33 cellular contexts compared by ENCODE assay signal in the genomic region with DNA sequence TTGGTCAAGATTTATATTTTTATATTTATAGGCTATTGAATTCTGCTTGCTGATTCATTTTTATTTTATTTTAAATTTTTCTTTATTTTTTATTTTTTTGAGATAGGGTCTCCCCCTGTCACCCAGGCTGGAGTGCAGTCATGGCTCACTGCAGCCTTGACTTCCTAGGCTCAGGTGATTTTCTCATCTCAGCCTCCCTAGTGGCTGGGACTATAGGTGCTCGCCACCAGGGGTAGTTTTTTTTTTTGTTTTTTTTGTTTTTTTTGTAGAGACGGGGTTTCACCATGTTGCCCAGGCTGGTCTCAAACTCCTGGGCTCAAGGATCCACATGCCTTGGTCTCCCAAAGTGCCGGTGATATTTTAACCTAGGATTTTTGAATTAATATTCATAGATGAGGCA. TPM values are rescaled to one million over a fixed set of nuclear protein-coding genes. Genes with fewer than 3 reads are reported as not detected.
"Had no signal": no experiment of that assay in that cellular context is flagged by ENCODE, and none has a peak within 500 bp of the region (broad histone marks: within the 10 kb centered on the region; RNA-seq: fewer than 3 reads in every experiment).

No MANE protein-coding gene starts in this region.

- H3K4me3 ChIP-seq: colonic mucosa, esophagus muscularis mucosa, gastroesophageal sphincter, heart right ventricle, lung, psoas muscle, sigmoid colon, stomach, thyroid gland, upper lobe of right lung, uterus had no signal

- DNase-seq: colonic mucosa; effector CD8-positive, alpha-beta T cell; foreskin keratinocyte; heart right ventricle; hippocampal formation; immature natural killer cell; naive thymus-derived CD8-positive, alpha-beta T cell; nephron progenitor cell; nucleus accumbens; psoas muscle; right cardiac atrium; sigmoid colon; stimulated activated CD4-positive, alpha-beta T cell treated with anti-CD3 and anti-CD28 coated beads, Interleukin-2, amount 100 ng/mL, for 24 hours; stimulated activated CD4-positive, alpha-beta T cell treated with anti-CD3 and anti-CD28 coated beads, Interleukin-4, amount 100 ng/mL, for 24 hours; stimulated activated naive CD4-positive, alpha-beta T cell treated with Interleukin-2 at 50 U/mL for 16 hours; stomach; thyroid gland; upper lobe of right lung; uterus had no signal

- H3K9me3 ChIP-seq: colonic mucosa, esophagus muscularis mucosa, gastroesophageal sphincter, heart right ventricle, psoas muscle, sigmoid colon, stomach, thyroid gland, upper lobe of right lung, uterus had no signal

- H3K4me3 Mint-ChIP-seq: dendritic cell treated with granulocyte-macrophage colony-stimulating factor and Interleukin-4, amounts not matched to agents 40 ng/mL and 50 ng/mL, for 4 days; immature natural killer cell; memory B cell; mesothelial cell of epicardium; naive thymus-derived CD8-positive, alpha-beta T cell; nephron progenitor cell; stimulated activated effector memory CD8-positive, alpha-beta T cell treated with anti-CD3 and anti-CD28 coated beads, Interleukin-12 subunit alpha, Interleukin-12 subunit beta, amount 100 ng/mL, for 72 hours had no signal

- H3K4me1 Mint-ChIP-seq: immature natural killer cell; memory B cell; nephron progenitor cell; stimulated activated effector memory CD8-positive, alpha-beta T cell treated with anti-CD3 and anti-CD28 coated beads, Interleukin-12 subunit alpha, Interleukin-12 subunit beta, amount 100 ng/mL, for 72 hours had no signal

- H3K36me3 ChIP-seq: colonic mucosa, thyroid gland, uterus had no signal

- H3K27me3 ChIP-seq: colonic mucosa, esophagus muscularis mucosa, foreskin keratinocyte, gastroesophageal sphincter, heart right ventricle, sigmoid colon, stomach, thyroid gland, upper lobe of right lung, uterus had no signal

- H3K27me3 Mint-ChIP-seq: dendritic cell treated with granulocyte-macrophage colony-stimulating factor and Interleukin-4, amounts not matched to agents 40 ng/mL and 50 ng/mL, for 4 days; memory B cell; naive thymus-derived CD8-positive, alpha-beta T cell had no signal

- H3K4me1 ChIP-seq: colonic mucosa, foreskin keratinocyte, psoas muscle, sigmoid colon, upper lobe of right lung, uterus had no signal

- ATAC-seq: foreskin keratinocyte; gastroesophageal sphincter; heart right ventricle; left lobe of liver; naive thymus-derived CD8-positive, alpha-beta T cell; psoas muscle; right cardiac atrium; stimulated activated effector memory CD8-positive, alpha-beta T cell treated with anti-CD3 and anti-CD28 coated beads, Interleukin-12 subunit alpha, Interleukin-12 subunit beta, amount 100 ng/mL, for 72 hours; upper lobe of right lung had no signal

- H3K27ac ChIP-seq: colonic mucosa, esophagus muscularis mucosa, foreskin keratinocyte, gastroesophageal sphincter, heart right ventricle, psoas muscle, sigmoid colon, stomach, thyroid gland, upper lobe of right lung, uterus had no signal

- H3K9me3 Mint-ChIP-seq: dendritic cell treated with granulocyte-macrophage colony-stimulating factor and Interleukin-4, amounts not matched to agents 40 ng/mL and 50 ng/mL, for 4 days; immature natural killer cell; memory B cell; mesothelial cell of epicardium; naive thymus-derived CD8-positive, alpha-beta T cell; nephron progenitor cell; stimulated activated effector memory CD8-positive, alpha-beta T cell treated with anti-CD3 and anti-CD28 coated beads, Interleukin-12 subunit alpha, Interleukin-12 subunit beta, amount 100 ng/mL, for 72 hours had no signal

- H3K27ac Mint-ChIP-seq: dendritic cell treated with granulocyte-macrophage colony-stimulating factor and Interleukin-4, amounts not matched to agents 40 ng/mL and 50 ng/mL, for 4 days; immature natural killer cell; memory B cell; mesothelial cell of epicardium; naive thymus-derived CD8-positive, alpha-beta T cell; nephron progenitor cell; stimulated activated effector memory CD8-positive, alpha-beta T cell treated with anti-CD3 and anti-CD28 coated beads, Interleukin-12 subunit alpha, Interleukin-12 subunit beta, amount 100 ng/mL, for 72 hours had no signal

RNA-seq across cellular contexts. Expression of gene NR2E3, which starts 31.2 kb away (rescaled TPM):
- total RNA-seq: chondrocyte; epithelial cell of proximal tubule; esophagus muscularis mucosa; gastroesophageal sphincter; myocyte; naive thymus-derived CD8-positive, alpha-beta T cell; osteocyte; psoas muscle; subcutaneous adipose tissue; temporal lobe had no signal
